In genomic region chr2:84959494-84960156, GRCh38 we compare ENCODE assay signal across 8 cellular contexts. TPM values are rescaled to one million over a fixed set of nuclear protein-coding genes. Genes with fewer than 3 reads are reported as not detected.
A peak's percentile ranks its signal among the peaks of the same experiment; 100 is the strongest.
DNase-seq lines count a peak whose midpoint lies in the region; ATAC-seq and TF ChIP-seq lines count a peak whose summit lies in the region.

No MANE protein-coding gene starts in this region.

- H3K27ac Mint-ChIP-seq in MCF 10A (ENCODE audit: low read depth, unreplicated experiment) (peak overlapping the region; percentile 98), nephron (peak overlapping the region; percentile 48 to 82 (median 50))
- H3K27ac Mint-ChIP-seq in activated T-helper 1 cell treated with anti-CD3 and anti-CD28 coated beads, Interleukin-12 subunit alpha, Interleukin-12 subunit beta, Interleukin-2, Interleukin-4 antibody, amounts not matched to agents 30 ng/mL and 10 ng/mL and 1 ng/mL, durations not matched to agents 14 hours and 24 hours and 36 hours = no peak overlapping the region

- H3K27me3 ChIP-seq in Karpas-422 (ENCODE audit: low read length) = no peaks in the 10 kb centered on the region

- H3K36me3 Mint-ChIP-seq in MCF 10A (ENCODE audit: insufficient read depth, unreplicated experiment) (peaks cover 40% of the 10 kb centered on the region), nephron (ENCODE audit: low read depth) (peaks cover 21% of the 10 kb centered on the region)
- peaks cover 36% of the 10 kb centered on the region for H3K36me3 Mint-ChIP-seq in activated T-helper 1 cell treated with anti-CD3 and anti-CD28 coated beads, Interleukin-12 subunit alpha, Interleukin-12 subunit beta, Interleukin-2, Interleukin-4 antibody, amounts not matched to agents 30 ng/mL and 10 ng/mL and 1 ng/mL, durations not matched to agents 14 hours and 24 hours and 36 hours (ENCODE audit: low read depth)

- H4K20me1 ChIP-seq in Karpas-422 (ENCODE audit: insufficient read depth, low read depth, low read length) = no peaks in the 10 kb centered on the region

- no peak overlapping the region for H3K9ac ChIP-seq in Karpas-422 (ENCODE audit: low read length)

- no TSS peak for BruUV-seq in MCF 10A (replicated peaks; lab: Mats Ljungman, UMichigan)

- H3K9me3 ChIP-seq in Karpas-422 (ENCODE audit: low read length) = no peaks in the 10 kb centered on the region

- H3K4me1 ChIP-seq in Karpas-422 (ENCODE audit: low read length) = peaks cover 4% of the 10 kb centered on the region; the same call in 1 of the 2 replicates

- peaks cover 15% of the 10 kb centered on the region; the same call in 1 of the 2 replicates for H3K36me3 ChIP-seq in Karpas-422 (ENCODE audit: insufficient read depth, low read length)

- no peak overlapping the region for H3K4me2 ChIP-seq in Karpas-422 (ENCODE audit: low read depth, low read length, poor library complexity, severe bottlenecking)

- H3K9me2 ChIP-seq in Karpas-422 (replicated peaks; ENCODE audit: insufficient read depth, low read length) = no peaks in the 10 kb centered on the region

- ATAC-seq in left lobe of liver = no peak

- no peak overlapping the region for H3K4me3 Mint-ChIP-seq in MCF 10A (ENCODE audit: unreplicated experiment)
- H3K4me3 Mint-ChIP-seq in nephron = no peak overlapping the region
- no peak overlapping the region for H3K4me3 Mint-ChIP-seq in activated T-helper 1 cell treated with anti-CD3 and anti-CD28 coated beads, Interleukin-12 subunit alpha, Interleukin-12 subunit beta, Interleukin-2, Interleukin-4 antibody, amounts not matched to agents 30 ng/mL and 10 ng/mL and 1 ng/mL, durations not matched to agents 14 hours and 24 hours and 36 hours

- TF ChIP-seq CTCF in MCF 10A (IDR thresholded peaks at IDR 0.05; ENCODE audit: unreplicated experiment) (no peak), nephron (IDR thresholded peaks at IDR 0.05; ENCODE audit: unreplicated experiment in 3 of 3) (no peak)

- H3K27me3 Mint-ChIP-seq in MCF 10A (ENCODE audit: insufficient read depth, unreplicated experiment) = no peaks in the 10 kb centered on the region
- peaks cover 13% of the 10 kb centered on the region for H3K27me3 Mint-ChIP-seq in nephron (ENCODE audit: low read depth)
- no peaks in the 10 kb centered on the region for H3K27me3 Mint-ChIP-seq in activated T-helper 1 cell treated with anti-CD3 and anti-CD28 coated beads, Interleukin-12 subunit alpha, Interleukin-12 subunit beta, Interleukin-2, Interleukin-4 antibody, amounts not matched to agents 30 ng/mL and 10 ng/mL and 1 ng/mL, durations not matched to agents 14 hours and 24 hours and 36 hours (ENCODE audit: insufficient read depth)

- DNase-seq in DMS53 (lab: John Stamatoyannopoulos, UW) (peak; percentile 75), Karpas-422 (peak; percentile 43), MCF 10A (ENCODE audit: unreplicated experiment) (peak; percentile 52), NCI-H2081 treated with DMSO at 0.1 percent for 48 hours (lab: John Stamatoyannopoulos, UW) (no peak), left lobe of liver (ENCODE audit: low spot score) (no peak), ACHN (no peak)
- no peak for DNase-seq in activated T-helper 1 cell treated with anti-CD3 and anti-CD28 coated beads, Interleukin-12 subunit alpha, Interleukin-12 subunit beta, Interleukin-2, Interleukin-4 antibody, amounts not matched to agents 30 ng/mL and 10 ng/mL and 1 ng/mL, durations not matched to agents 14 hours and 24 hours and 36 hours (ENCODE audit: low spot score)

- no peak overlapping the region for H3K27ac ChIP-seq in Karpas-422 (ENCODE audit: low read length)

- intact Hi-C loops in MCF 10A (cut with micrococcal nuclease) = loop anchor here (2.0 kb wide), 1 partner anchor 55 kb away; no protein-coding TSS in a partner anchor
- intact Hi-C loops in activated T-helper 1 cell treated with anti-CD3 and anti-CD28 coated beads, Interleukin-12 subunit alpha, Interleukin-12 subunit beta, Interleukin-2, Interleukin-4 antibody, amounts not matched to agents 30 ng/mL and 10 ng/mL and 1 ng/mL, durations not matched to agents 14 hours and 24 hours and 36 hours (cut with micrococcal nuclease) = no loop called here

- CTCF ChIA-PET in MCF 10A (lab: Yijun Ruan, JAX) = interaction anchor here (0.8 to 3.0 kb wide), 5 partner anchors 8 to 55 kb away, joined by 3 to 23 read pairs (median 6); no protein-coding TSS in a partner anchor

- H3K4me3 ChIP-seq in Karpas-422 (ENCODE audit: low read length) = no peak overlapping the region

- H3K4me1 Mint-ChIP-seq in MCF 10A (ENCODE audit: insufficient read depth, unreplicated experiment) (peaks cover 48% of the 10 kb centered on the region), nephron (peaks cover 22% of the 10 kb centered on the region)
- peaks cover 32% of the 10 kb centered on the region for H3K4me1 Mint-ChIP-seq in activated T-helper 1 cell treated with anti-CD3 and anti-CD28 coated beads, Interleukin-12 subunit alpha, Interleukin-12 subunit beta, Interleukin-2, Interleukin-4 antibody, amounts not matched to agents 30 ng/mL and 10 ng/mL and 1 ng/mL, durations not matched to agents 14 hours and 24 hours and 36 hours (ENCODE audit: low read depth)

- in situ Hi-C loops in ACHN (cut with HindIII; ENCODE audit: low pct_ligation_motif_present, low pct_unique_long_range_greater_than_20kb, low sequenced_read_pairs) = no loop called here

- H2AFZ ChIP-seq in Karpas-422 (ENCODE audit: low read length) = no peak overlapping the region

- POLR2A ChIA-PET in MCF 10A (lab: Yijun Ruan, JAX) = interaction anchor here (0.7 to 8.1 kb wide), 12 partner anchors 12 to 395 kb away, joined by 3 to 198 read pairs (median 10); partner anchors contain the start of genes ELMOD3, KCMF1, RETSAT and TGOLN2

- peaks cover 7% of the 10 kb centered on the region for H3K9me3 Mint-ChIP-seq in MCF 10A (ENCODE audit: unreplicated experiment)
- no peaks in the 10 kb centered on the region for H3K9me3 Mint-ChIP-seq in nephron
- H3K9me3 Mint-ChIP-seq in activated T-helper 1 cell treated with anti-CD3 and anti-CD28 coated beads, Interleukin-12 subunit alpha, Interleukin-12 subunit beta, Interleukin-2, Interleukin-4 antibody, amounts not matched to agents 30 ng/mL and 10 ng/mL and 1 ng/mL, durations not matched to agents 14 hours and 24 hours and 36 hours = no peaks in the 10 kb centered on the region

- H3K79me2 ChIP-seq in Karpas-422 (ENCODE audit: low read length) = peaks cover 11% of the 10 kb centered on the region; the same call in 1 of the 2 replicates

RNA-seq across cellular contexts. Expression of gene KCMF1, which starts 11.3 kb away (rescaled TPM):
- 80.7 and 104 TPM in 2 replicates for total RNA-seq in Karpas-422 (2014; rRNA removed; shearing (Covaris generic); ENCODE audit: low replicate concordance)
- 169 and 170 TPM in 2 replicates for total RNA-seq in MCF 10A (2022)
- 98.1 and 108 TPM in 2 replicates for total RNA-seq in activated T-helper 1 cell treated with anti-CD3 and anti-CD28 coated beads, Interleukin-12 subunit alpha, Interleukin-12 subunit beta, Interleukin-2, Interleukin-4 antibody, amounts not matched to agents 30 ng/mL and 10 ng/mL and 1 ng/mL, durations not matched to agents 14 hours and 24 hours and 36 hours
- 39.1 TPM for total RNA-seq in left lobe of liver

RNA-seq across cellular contexts. Expression of gene TMSB10, which starts 54.2 kb away (rescaled TPM):
- total RNA-seq in Karpas-422 (2014; rRNA removed; shearing (Covaris generic); ENCODE audit: low replicate concordance) = 1,287 and 3,084 TPM in 2 replicates
- total RNA-seq in MCF 10A (2022) = 3,313 and 3,349 TPM in 2 replicates
- 2,415 and 2,510 TPM in 2 replicates for total RNA-seq in activated T-helper 1 cell treated with anti-CD3 and anti-CD28 coated beads, Interleukin-12 subunit alpha, Interleukin-12 subunit beta, Interleukin-2, Interleukin-4 antibody, amounts not matched to agents 30 ng/mL and 10 ng/mL and 1 ng/mL, durations not matched to agents 14 hours and 24 hours and 36 hours
- 112 TPM for total RNA-seq in left lobe of liver

Comparison
In these comparisons a context has a peak if more than half of its experiments do, and no peak if none do; other contexts are left out.
1. DNase-seq: peak in DMS53 (single experiment), Karpas-422 (single experiment) and MCF 10A (single experiment); none in activated T-helper 1 cell treated with anti-CD3 and anti-CD28 coated beads, Interleukin-12 subunit alpha, Interleukin-12 subunit beta, Interleukin-2, Interleukin-4 antibody, amounts not matched to agents 30 ng/mL and 10 ng/mL and 1 ng/mL, durations not matched to agents 14 hours and 24 hours and 36 hours (single experiment), NCI-H2081 treated with DMSO at 0.1 percent for 48 hours (single experiment), left lobe of liver (single experiment) and ACHN (single experiment).
2. RNA of gene TMSB10, which starts 54.2 kb away (total RNA-seq): 3,313 to 3,349 TPM in MCF 10A, 2,415 to 2,510 TPM in activated T-helper 1 cell treated with anti-CD3 and anti-CD28 coated beads, Interleukin-12 subunit alpha, Interleukin-12 subunit beta, Interleukin-2, Interleukin-4 antibody, amounts not matched to agents 30 ng/mL and 10 ng/mL and 1 ng/mL, durations not matched to agents 14 hours and 24 hours and 36 hours and 1,287 to 3,084 TPM in Karpas-422; 112 TPM in left lobe of liver (single experiment); every median in the first group is over 10 times any median in the second.